Comparison of ENCODE assay signal across 8 cellular contexts in genomic region chr11:46308632-46309419, GRCh38. TPM values are rescaled to one million over a fixed set of nuclear protein-coding genes. Genes with fewer than 3 reads are reported as not detected.
DNase-seq lines count a peak whose midpoint lies in the region; ATAC-seq and TF ChIP-seq lines count a peak whose summit lies in the region.

No MANE protein-coding gene starts in this region.

- H3K4me1 Mint-ChIP-seq in activated T-cell treated with anti-CD3 and anti-CD28 coated beads, Interleukin-2, amount 50 U/mL, for 72 hours (ENCODE audit: low read depth) = peaks cover 12% of the 10 kb centered on the region
- H3K4me1 Mint-ChIP-seq in neural progenitor cell = peaks cover 19% of the 10 kb centered on the region

- peak; percentile 99 for TF ChIP-seq CTCF in PC-9 (conservative IDR thresholded peaks at IDR 0.05)
- TF ChIP-seq CTCF in neural progenitor cell (IDR thresholded peaks at IDR 0.05) = peak; percentile 95
- peak; percentile 79 to 91 for TF ChIP-seq CTCF in tibial artery (IDR thresholded peaks at IDR 0.05)

- no peaks in the 10 kb centered on the region for H3K9me3 Mint-ChIP-seq in activated T-cell treated with anti-CD3 and anti-CD28 coated beads, Interleukin-2, amount 50 U/mL, for 72 hours
- H3K9me3 Mint-ChIP-seq in neural progenitor cell = no peaks in the 10 kb centered on the region

- no peak overlapping the region for H3K27ac Mint-ChIP-seq in activated T-cell treated with anti-CD3 and anti-CD28 coated beads, Interleukin-2, amount 50 U/mL, for 72 hours
- H3K27ac Mint-ChIP-seq in neural progenitor cell = peak overlapping the region; percentile 9

- H4K20me1 ChIP-seq in PC-9 (ENCODE audit: insufficient read depth) (no peaks in the 10 kb centered on the region), neural progenitor cell (ENCODE audit: low read depth) (no peaks in the 10 kb centered on the region)

- H2AFZ ChIP-seq in PC-9 = no peak overlapping the region
- H2AFZ ChIP-seq in neural progenitor cell (replicated peaks) = no peak overlapping the region

- H3K79me2 ChIP-seq in PC-9 (ENCODE audit: low read depth) = no peaks in the 10 kb centered on the region
- no peaks in the 10 kb centered on the region for H3K79me2 ChIP-seq in neural progenitor cell (ENCODE audit: low read depth)

- peaks cover 20% of the 10 kb centered on the region; the same call in 1 of the 2 replicates for H3F3A ChIP-seq in PC-9 (ENCODE audit: insufficient read depth, low read depth)
- peaks cover 2% of the 10 kb centered on the region for H3F3A ChIP-seq in neural progenitor cell (ENCODE audit: low read depth)

- CTCF ChIA-PET in PC-9 (lab: Charles Lee) = interaction anchor here (0.5 to 2.5 kb wide), 9 partner anchors 8 to 117 kb away, joined by 3 to 21 read pairs (median 4); no protein-coding TSS in a partner anchor

- no peaks in the 10 kb centered on the region for H3K36me3 ChIP-seq in PC-9 (ENCODE audit: low read depth)
- H3K36me3 ChIP-seq in neural progenitor cell = no peaks in the 10 kb centered on the region
- H3K36me3 ChIP-seq in tibial artery = no peaks in the 10 kb centered on the region

- H3K4me3 Mint-ChIP-seq in activated T-cell treated with anti-CD3 and anti-CD28 coated beads, Interleukin-2, amount 50 U/mL, for 72 hours = no peak overlapping the region
- H3K4me3 Mint-ChIP-seq in neural progenitor cell = peak overlapping the region; percentile 15

- no peak overlapping the region for H3K27ac ChIP-seq in PC-9
- no peak overlapping the region for H3K27ac ChIP-seq in neural progenitor cell
- no peak overlapping the region for H3K27ac ChIP-seq in tibial artery

- no peak overlapping the region for H3K9ac ChIP-seq in neural progenitor cell

- H3K4me3 ChIP-seq in PC-9 (no peak overlapping the region), neural progenitor cell (no peak overlapping the region), tibial artery (no peak overlapping the region)

- H3K27me3 Mint-ChIP-seq in activated T-cell treated with anti-CD3 and anti-CD28 coated beads, Interleukin-2, amount 50 U/mL, for 72 hours (ENCODE audit: low read depth) = no peaks in the 10 kb centered on the region
- peaks cover 4% of the 10 kb centered on the region for H3K27me3 Mint-ChIP-seq in neural progenitor cell (ENCODE audit: insufficient read depth, low read depth)

- H3K4me2 ChIP-seq in PC-9 = peak overlapping the region; percentile 22; the same call in 1 of the 2 replicates
- no peak overlapping the region for H3K4me2 ChIP-seq in neural progenitor cell

- H3K27me3 ChIP-seq in PC-9 (ENCODE audit: insufficient read depth, low read depth) = no peaks in the 10 kb centered on the region
- H3K27me3 ChIP-seq in neural progenitor cell = no peaks in the 10 kb centered on the region
- peaks cover 0 to 6% of the 10 kb centered on the region in 2 donors for H3K27me3 ChIP-seq in tibial artery

- no TSS peak for BruUV-seq in PC-9 (replicated peaks; lab: Mats Ljungman, UMichigan)

- H3K9me2 ChIP-seq in PC-9 (ENCODE audit: insufficient read depth) = no peaks in the 10 kb centered on the region

- H3K36me3 Mint-ChIP-seq in activated T-cell treated with anti-CD3 and anti-CD28 coated beads, Interleukin-2, amount 50 U/mL, for 72 hours (ENCODE audit: insufficient read depth in 2 of 2) = no peaks in the 10 kb centered on the region
- no peaks in the 10 kb centered on the region for H3K36me3 Mint-ChIP-seq in neural progenitor cell

- DNase-seq in DMS 273 (lab: John Stamatoyannopoulos, UW; ENCODE audit: unreplicated experiment) (peak; percentile 72), DMS 273 treated with DMSO at 0.1 percent for 48 hours (lab: John Stamatoyannopoulos, UW) (no peak), HK-2 (ENCODE audit: unreplicated experiment) (peak; percentile 61), PC-9 (peak; percentile 54 to 74), fibroblast of peridontal ligament (ENCODE audit: extremely low read depth) (peak; percentile 71), neural progenitor cell (ENCODE audit: low spot score) (peak; percentile 89), tibial artery (peak; percentile 78 to 79)
- DNase-seq in activated T-cell treated with anti-CD3 and anti-CD28 coated beads, Interleukin-2, amount 50 U/mL, for 72 hours = peak; percentile 72 to 80

- H3K4me1 ChIP-seq in PC-9 (replicated peaks; ENCODE audit: insufficient read depth) (peaks cover 31% of the 10 kb centered on the region), neural progenitor cell (peaks cover 11% of the 10 kb centered on the region), tibial artery (no peaks in the 10 kb centered on the region)

- H3K9me3 ChIP-seq in PC-9 (ENCODE audit: insufficient read depth, low read depth) (no peaks in the 10 kb centered on the region), neural progenitor cell (ENCODE audit: low read depth) (no peaks in the 10 kb centered on the region), tibial artery (no peaks in the 10 kb centered on the region)

- ATAC-seq in activated T-cell treated with anti-CD3 and anti-CD28 coated beads, Interleukin-2, amount 50 U/mL, for 72 hours (replicated peaks in 1 of 2) = peak; percentile 85 to 86

- intact Hi-C loops in PC-9 (cut with micrococcal nuclease; ENCODE audit: unreplicated experiment) = loop anchor here (1.0 kb wide), 4 partner anchors 62 to 344 kb away; no protein-coding TSS in a partner anchor
- intact Hi-C loops in tibial artery (cut with DNase I; ENCODE audit: low total_unique reads) = no loop called here

- POLR2A ChIA-PET in PC-9 (lab: Charles Lee; ENCODE audit: unreplicated experiment) = interaction anchor here (0.7 to 0.9 kb wide), 2 partner anchors 13 to 343 kb away, joined by 3 to 5 read pairs; no protein-coding TSS in a partner anchor

RNA-seq across cellular contexts. Expression of gene CREB3L1, which starts 31.4 kb away (rescaled TPM):
- total RNA-seq in PC-9 (2021) (1.3 and 3.1 TPM in 2 replicates), neural progenitor cell (ENCODE audit: low replicate concordance) (0.43 and 1.7 TPM in 2 replicates)
- not detected for total RNA-seq in activated T-cell treated with anti-CD3 and anti-CD28 coated beads, Interleukin-2, amount 50 U/mL, for 72 hours

RNA-seq across cellular contexts. Expression of gene DGKZ, which starts 38.4 kb away (rescaled TPM):
- 49.3 and 67.5 TPM in 2 replicates for total RNA-seq in PC-9 (2021)
- total RNA-seq in activated T-cell treated with anti-CD3 and anti-CD28 coated beads, Interleukin-2, amount 50 U/mL, for 72 hours = 10 to 100 TPM; 84.2 to 94.0 TPM
- total RNA-seq in neural progenitor cell (ENCODE audit: low replicate concordance) = 12.5 and 55.5 TPM in 2 replicates
